1 cellular context compared by ENCODE assay signal in genomic region chr1:234732260-234732659, GRCh38.
TF ChIP-seq lines count a peak whose summit lies in the region.

No MANE protein-coding gene starts in this region.

TF ChIP-seq in A549, 52 proteins besides CTCF, POLR2A, EP300 and RAD21 (continued from another document):
- TF ChIP-seq REST (IDR thresholded peaks at IDR 0.05) (no peak), KDM1A (IDR thresholded peaks at IDR 0.05; ENCODE audit: low read depth) (no peak), NR3C1 (IDR thresholded peaks at IDR 0.05) (no peak), HEYL (CRISPR knock-in tag; IDR thresholded peaks at IDR 0.05) (no peak), EHF (CRISPR knock-in tag; IDR thresholded peaks at IDR 0.05) (no peak), ESRRA (IDR thresholded peaks at IDR 0.05; ENCODE audit: borderline replicate concordance, low read length) (no peak), ATOH8 (CRISPR knock-in tag; IDR thresholded peaks at IDR 0.05; ENCODE audit: low read depth) (no peak), BHLHE40 (IDR thresholded peaks at IDR 0.05; ENCODE audit: low read depth, low read length) (no peak), HES2 (IDR thresholded peaks at IDR 0.05) (no peak)
